Comparison of ENCODE assay signal across 31 cellular contexts in genomic region chr10:2777946-2778345, GRCh38.
"Had no signal": no experiment of that assay in that cellular context is flagged by ENCODE, and none has a peak within 500 bp of the region (broad histone marks: within the 10 kb centered on the region; RNA-seq: fewer than 3 reads in every experiment).

No MANE protein-coding gene starts in this region.

- H3K9me3 Mint-ChIP-seq: activated B cell treated with CpG ODN at 0.5 μM for 24 hours; activated CD4-positive, alpha-beta memory T cell treated with anti-CD3 and anti-CD28 coated beads for 36 hours; activated CD4-positive, alpha-beta T cell treated with anti-CD3 and anti-CD28 coated beads, Interleukin-2, amount 10 ng/mL, durations not matched to agents 7 days and 5 days; activated CD8-positive, alpha-beta T cell treated with anti-CD3 and anti-CD28 coated beads for 36 hours; activated naive CD4-positive, alpha-beta T cell treated with anti-CD3 and anti-CD28 coated beads for 36 hours; activated naive CD8-positive, alpha-beta T cell treated with anti-CD3 and anti-CD28 coated beads for 36 hours; activated T-cell treated with anti-CD3 and anti-CD28 coated beads, Interleukin-2, amount 50 U/mL, for 4 hours; activated T-helper 1 cell treated with anti-CD3 and anti-CD28 coated beads, Interleukin-12 subunit alpha, Interleukin-12 subunit beta, Interleukin-2, Interleukin-4 antibody, amounts not matched to agents 30 ng/mL and 10 ng/mL and 1 ng/mL, durations not matched to agents 14 hours and 24 hours and 36 hours; T-helper 1 cell treated with Interleukin-12 subunit alpha and Interleukin-12 subunit beta and Interleukin-4 antibody, amounts not matched to agents 30 μg/mL and 1 μg/mL, for 36 hours; T-helper 2 cell treated with Interferon-gamma antibody and Interleukin-4, amounts not matched to agents 5 μg/mL and 100 μg/mL, for 36 hours had no signal

- H3K4me3 ChIP-seq: adrenal gland, body of pancreas, breast epithelium had no signal

- H3K4me1 ChIP-seq: adrenal gland, body of pancreas, breast epithelium had no signal

- H3K27ac ChIP-seq: adrenal gland, body of pancreas, brain microvascular endothelial cell, breast epithelium, VCaP had no signal

- H3K9me3 ChIP-seq: adrenal gland, body of pancreas, breast epithelium had no signal

- H3K27ac Mint-ChIP-seq: activated B cell treated with CpG ODN at 0.5 μM for 24 hours; activated CD4-positive, alpha-beta memory T cell treated with anti-CD3 and anti-CD28 coated beads for 36 hours; activated CD4-positive, alpha-beta T cell treated with anti-CD3 and anti-CD28 coated beads, Interleukin-2, amount 10 ng/mL, durations not matched to agents 7 days and 5 days; activated CD8-positive, alpha-beta T cell treated with anti-CD3 and anti-CD28 coated beads for 36 hours; activated naive CD4-positive, alpha-beta T cell treated with anti-CD3 and anti-CD28 coated beads for 36 hours; activated naive CD4-positive, alpha-beta T cell treated with anti-CD3 and anti-CD28 coated beads, Interleukin-2, amount 50 U/mL, for 72 hours; activated naive CD8-positive, alpha-beta T cell treated with anti-CD3 and anti-CD28 coated beads for 36 hours; activated T-cell treated with anti-CD3 and anti-CD28 coated beads, Interleukin-2, amount 50 U/mL, for 72 hours; activated T-helper 1 cell treated with anti-CD3 and anti-CD28 coated beads, Interleukin-12 subunit alpha, Interleukin-12 subunit beta, Interleukin-2, Interleukin-4 antibody, amounts not matched to agents 30 ng/mL and 10 ng/mL and 1 ng/mL, durations not matched to agents 14 hours and 24 hours and 36 hours; activated T-helper 17 cell treated with anti-CD3 and anti-CD28 coated beads, Interleukin-2, amount 50 U/mL, for 72 hours; T-helper 1 cell treated with Interleukin-12 subunit alpha and Interleukin-12 subunit beta and Interleukin-4 antibody, amounts not matched to agents 30 μg/mL and 1 μg/mL, for 36 hours; T-helper 2 cell treated with Interferon-gamma antibody and Interleukin-4, amounts not matched to agents 5 μg/mL and 100 μg/mL, for 36 hours had no signal

- H3K27me3 Mint-ChIP-seq: activated CD4-positive, alpha-beta T cell treated with anti-CD3 and anti-CD28 coated beads, Interleukin-2, amount 10 ng/mL, durations not matched to agents 7 days and 5 days had no signal

- H3K4me1 Mint-ChIP-seq: activated B cell treated with CpG ODN at 0.5 μM for 24 hours; activated CD4-positive, alpha-beta T cell treated with anti-CD3 and anti-CD28 coated beads, Interleukin-2, amount 10 ng/mL, durations not matched to agents 7 days and 5 days; activated naive CD8-positive, alpha-beta T cell treated with anti-CD3 and anti-CD28 coated beads for 36 hours; activated T-helper 17 cell treated with anti-CD3 and anti-CD28 coated beads, Interleukin-2, amount 50 U/mL, for 72 hours had no signal

- H3K27me3 ChIP-seq: adrenal gland, body of pancreas, brain microvascular endothelial cell had no signal

- H3K36me3 Mint-ChIP-seq: activated CD4-positive, alpha-beta memory T cell treated with anti-CD3 and anti-CD28 coated beads for 36 hours; activated naive CD4-positive, alpha-beta T cell treated with anti-CD3 and anti-CD28 coated beads, Interleukin-2, amount 50 U/mL, for 72 hours; activated naive CD8-positive, alpha-beta T cell treated with anti-CD3 and anti-CD28 coated beads for 36 hours had no signal

- H3K4me3 Mint-ChIP-seq: activated B cell treated with CpG ODN at 0.5 μM for 24 hours; activated CD4-positive, alpha-beta memory T cell treated with anti-CD3 and anti-CD28 coated beads for 36 hours; activated CD4-positive, alpha-beta T cell treated with anti-CD3 and anti-CD28 coated beads, Interleukin-2, amount 10 ng/mL, durations not matched to agents 7 days and 5 days; activated CD8-positive, alpha-beta T cell treated with anti-CD3 and anti-CD28 coated beads for 36 hours; activated naive CD4-positive, alpha-beta T cell treated with anti-CD3 and anti-CD28 coated beads for 36 hours; activated naive CD8-positive, alpha-beta T cell treated with anti-CD3 and anti-CD28 coated beads for 36 hours; activated T-cell treated with anti-CD3 and anti-CD28 coated beads, Interleukin-2, amount 50 U/mL, for 4 hours; activated T-cell treated with anti-CD3 and anti-CD28 coated beads, Interleukin-2, amount 50 U/mL, for 72 hours; activated T-helper 1 cell treated with anti-CD3 and anti-CD28 coated beads, Interleukin-12 subunit alpha, Interleukin-12 subunit beta, Interleukin-2, Interleukin-4 antibody, amounts not matched to agents 30 ng/mL and 10 ng/mL and 1 ng/mL, durations not matched to agents 14 hours and 24 hours and 36 hours; activated T-helper 17 cell treated with anti-CD3 and anti-CD28 coated beads, Interleukin-2, amount 50 U/mL, for 72 hours; T-helper 1 cell treated with Interleukin-12 subunit alpha and Interleukin-12 subunit beta and Interleukin-4 antibody, amounts not matched to agents 30 μg/mL and 1 μg/mL, for 36 hours; T-helper 2 cell treated with Interferon-gamma antibody and Interleukin-4, amounts not matched to agents 5 μg/mL and 100 μg/mL, for 36 hours had no signal

- H3K36me3 ChIP-seq: adrenal gland, brain microvascular endothelial cell, breast epithelium had no signal

- ATAC-seq: activated CD8-positive, alpha-beta T cell treated with anti-CD3 and anti-CD28 coated beads for 36 hours; activated naive CD4-positive, alpha-beta T cell treated with anti-CD3 and anti-CD28 coated beads, Interleukin-2, amount 50 U/mL, for 72 hours; activated T-cell treated with anti-CD3 and anti-CD28 coated beads, Interleukin-2, amount 50 U/mL, for 4 hours; activated T-cell treated with anti-CD3 and anti-CD28 coated beads, Interleukin-2, amount 50 U/mL, for 72 hours; activated T-helper 17 cell treated with anti-CD3 and anti-CD28 coated beads, Interleukin-2, amount 50 U/mL, for 72 hours; body of pancreas had no signal

- DNase-seq: activated B cell treated with CpG ODN at 0.5 μM for 24 hours; activated CD4-positive, alpha-beta memory T cell treated with anti-CD3 and anti-CD28 coated beads for 36 hours; activated CD4-positive, alpha-beta T cell treated with anti-CD3 and anti-CD28 coated beads for 4 hours; activated CD4-positive, alpha-beta T cell treated with anti-CD3 and anti-CD28 coated beads, Interleukin-2, amount 10 ng/mL, durations not matched to agents 7 days and 5 days; activated CD4-positive, CD25-positive, alpha-beta regulatory T cell treated with anti-CD3 and anti-CD28 coated beads, Interleukin-2, amount 50 U/mL, for 72 hours; activated CD8-positive, alpha-beta memory T cell treated with anti-CD3 and anti-CD28 coated beads, Interleukin-2, amount 50 U/mL, for 4 hours; activated CD8-positive, alpha-beta T cell treated with anti-CD3 and anti-CD28 coated beads for 36 hours; activated effector memory CD4-positive, alpha-beta T cell treated with anti-CD3 and anti-CD28 coated beads, Interleukin-2, amount 50 U/mL, for 16 hours; activated gamma-delta T cell treated with Interleukin-2 at 50 U/mL for 16 hours; activated naive CD4-positive, alpha-beta T cell; activated naive CD4-positive, alpha-beta T cell treated with anti-CD3 and anti-CD28 coated beads for 36 hours; activated naive CD4-positive, alpha-beta T cell treated with anti-CD3 and anti-CD28 coated beads, Interleukin-2, amount 50 U/mL, for 16 hours; activated naive CD8-positive, alpha-beta T cell treated with anti-CD3 and anti-CD28 coated beads for 36 hours; activated T-cell treated with anti-CD3 and anti-CD28 coated beads for 4 hours; activated T-cell treated with anti-CD3 and anti-CD28 coated beads, Interleukin-2, amount 50 U/mL, for 1 hour; activated T-cell treated with anti-CD3 and anti-CD28 coated beads, Interleukin-2, amount 50 U/mL, for 4 hours; activated T-cell treated with anti-CD3 and anti-CD28 coated beads, Interleukin-2, amount 50 U/mL, for 72 hours; adrenal gland; amniotic stem cell; aorta; body of pancreas; brain microvascular endothelial cell; central memory CD4-positive, alpha-beta T cell; T-helper 9 cell had no signal
